Comparison of ENCODE assay signal across 37 cellular contexts in the genomic region with DNA sequence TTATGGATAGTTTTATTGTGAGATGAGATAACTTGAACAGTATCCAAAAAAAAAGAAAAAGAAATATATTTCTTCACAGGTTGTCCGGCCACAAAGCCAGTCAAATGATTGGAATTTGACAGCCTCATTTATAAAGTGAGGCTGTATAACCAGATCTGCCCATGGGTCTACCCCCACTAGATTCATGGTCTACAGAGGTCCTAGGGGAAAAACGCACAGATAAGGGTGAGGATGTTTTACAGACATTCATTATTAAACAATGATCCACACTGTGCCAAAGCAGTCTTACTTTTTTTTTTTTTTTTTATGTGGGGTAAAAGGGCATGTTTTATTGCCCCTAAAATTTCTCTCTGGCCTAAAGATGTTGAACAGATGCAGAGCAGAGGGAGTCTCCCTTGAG.
DNase-seq lines count a peak whose midpoint lies in the region; ATAC-seq, FAIRE-seq and TF ChIP-seq lines count a peak whose summit lies in the region.
"Had no signal": no experiment of that assay in that cellular context is flagged by ENCODE, and none has a peak within 500 bp of the region (broad histone marks: within the 10 kb centered on the region; RNA-seq: fewer than 3 reads in every experiment).

No MANE protein-coding gene starts in this region.

- no peak overlapping the region for H3K4me3 ChIP-seq in astrocyte (ENCODE audit: insufficient read depth, low read depth, low read length)
- no peak overlapping the region for H3K4me3 ChIP-seq in fibroblast of pulmonary artery (replicated peaks; ENCODE audit: low read depth, low read length)
- H3K4me3 ChIP-seq: A549; BLaER1; BLaER1 treated with 17β-estradiol and CSF1 and Interleukin-3, amounts not matched to agents 10 nM and 100 nM had no signal

- no peak overlapping the region for H3K27ac ChIP-seq in astrocyte (ENCODE audit: low read depth, low read length)
- H3K27ac ChIP-seq: 22Rv1; A549; BLaER1; BLaER1 treated with 17β-estradiol and CSF1 and Interleukin-3, amounts not matched to agents 10 nM and 100 nM; C4-2B had no signal

- H3K4me2 ChIP-seq in astrocyte (ENCODE audit: low read length) = no peak overlapping the region
- H3K4me2 ChIP-seq: A549; BLaER1; BLaER1 treated with 17β-estradiol and CSF1 and Interleukin-3, amounts not matched to agents 10 nM and 100 nM had no signal

- no peaks in the 10 kb centered on the region for H3K9me3 ChIP-seq in astrocyte (ENCODE audit: insufficient read depth, low read depth, low read length)
- H3K9me3 ChIP-seq: A549, BE2C, Caco-2 had no signal

- no peak overlapping the region for H3K9ac ChIP-seq in astrocyte (ENCODE audit: low read length)
- H3K9ac ChIP-seq: BLaER1; BLaER1 treated with 17β-estradiol and CSF1 and Interleukin-3, amounts not matched to agents 10 nM and 100 nM had no signal

- H3K79me2 ChIP-seq in astrocyte (ENCODE audit: insufficient read depth, low read length) = no peaks in the 10 kb centered on the region

- DNase-seq in NCI-H226 = peak; percentile 71
- no peak for DNase-seq in WTC11 (ENCODE audit: low spot score)
- DNase-seq in astrocyte (ENCODE audit: low read depth) = peak; percentile 1
- DNase-seq in fibroblast of pulmonary artery (ENCODE audit: low read depth) = peak; percentile 9
- no peak for DNase-seq in NCI-H146 treated with DMSO at 0.1 percent for 48 hours (lab: John Stamatoyannopoulos, UW; ENCODE audit: unreplicated experiment)
- DNase-seq: 8988T; ACHN; AML-193; BE2C; C1 segment of cervical spinal cord; Caco-2; Calu3; CD4-positive, alpha-beta memory T cell; CD4-positive, alpha-beta T cell; CD4-positive, CD25-positive, alpha-beta regulatory T cell; CD8-positive, alpha-beta memory T cell; CD8-positive, alpha-beta T cell; COR-L47; DMS 273 treated with DMSO at 0.1 percent for 48 hours; DMS153; DMS53; DMS79; DMS79 treated with DMSO at 0.1 percent for 48 hours; DND-41; EL had no signal

- TF ChIP-seq CTCF in WTC11 (IDR thresholded peaks at IDR 0.05) (no peak), astrocyte (IDR thresholded peaks at IDR 0.05; ENCODE audit: insufficient read depth, low read depth, low read length) (no peak), fibroblast of pulmonary artery (IDR thresholded peaks at IDR 0.05; ENCODE audit: low read length, missing control alignments) (no peak)

- H3K27me3 ChIP-seq in astrocyte (ENCODE audit: insufficient read depth, low read length) = no peaks in the 10 kb centered on the region
- H3K27me3 ChIP-seq: BE2C; BLaER1; BLaER1 treated with 17β-estradiol and CSF1 and Interleukin-3, amounts not matched to agents 10 nM and 100 nM had no signal

- H3K4me3 Mint-ChIP-seq in WTC11 (no peak overlapping the region), astrocyte (ENCODE audit: unreplicated experiment) (no peak overlapping the region)
- H3K4me3 Mint-ChIP-seq: B cell; CD14-positive monocyte; CD4-positive, alpha-beta memory T cell; CD4-positive, alpha-beta T cell; CD4-positive, CD25-positive, alpha-beta regulatory T cell; CD8-positive, alpha-beta memory T cell; CD8-positive, alpha-beta T cell had no signal

- POLR2A ChIA-PET in WTC11 (lab: Charles Lee) = interaction anchor here (0.5 kb wide), 1 partner anchor 59 kb away, joined by 3 read pairs; no protein-coding TSS in a partner anchor

- H3K27me3 Mint-ChIP-seq in WTC11 (ENCODE audit: low read depth) = no peaks in the 10 kb centered on the region
- no peaks in the 10 kb centered on the region for H3K27me3 Mint-ChIP-seq in astrocyte (ENCODE audit: low read depth, unreplicated experiment)
- H3K27me3 Mint-ChIP-seq: B cell; CD4-positive, alpha-beta memory T cell; CD4-positive, alpha-beta T cell; CD4-positive, CD25-positive, alpha-beta regulatory T cell; CD8-positive, alpha-beta memory T cell had no signal

- H3K4me1 ChIP-seq in astrocyte (ENCODE audit: insufficient read depth, low read length) = no peaks in the 10 kb centered on the region
- H3K4me1 ChIP-seq: A549; BE2C; BLaER1; BLaER1 treated with 17β-estradiol and CSF1 and Interleukin-3, amounts not matched to agents 10 nM and 100 nM; Caco-2 had no signal

- peaks cover 1% of the 10 kb centered on the region for H3K36me3 Mint-ChIP-seq in WTC11
- no peaks in the 10 kb centered on the region for H3K36me3 Mint-ChIP-seq in astrocyte (ENCODE audit: low read depth, unreplicated experiment)
- H3K36me3 Mint-ChIP-seq: CD14-positive monocyte; CD4-positive, CD25-positive, alpha-beta regulatory T cell; CD8-positive, alpha-beta memory T cell; CD8-positive, alpha-beta T cell had no signal

- no peak for FAIRE-seq in astrocyte (lab: Jason Lieb, UNC)
- FAIRE-seq: A204.1, A549, D721Med had no signal

- H3K36me3 ChIP-seq in astrocyte (ENCODE audit: insufficient read depth, low read length) = no peaks in the 10 kb centered on the region
- H3K36me3 ChIP-seq: BE2C; BLaER1; BLaER1 treated with 17β-estradiol and CSF1 and Interleukin-3, amounts not matched to agents 10 nM and 100 nM had no signal

- H3K9me3 Mint-ChIP-seq in WTC11 (peaks cover 2% of the 10 kb centered on the region), astrocyte (ENCODE audit: unreplicated experiment) (no peaks in the 10 kb centered on the region)

- no peaks in the 10 kb centered on the region for H4K20me1 ChIP-seq in astrocyte (ENCODE audit: insufficient read depth, low read length)
- H4K20me1 ChIP-seq: BLaER1; BLaER1 treated with 17β-estradiol and CSF1 and Interleukin-3, amounts not matched to agents 10 nM and 100 nM had no signal

- H2AFZ ChIP-seq in astrocyte (ENCODE audit: low read depth, low read length) = no peak overlapping the region

- H3K27ac Mint-ChIP-seq in WTC11 (no peak overlapping the region), astrocyte (ENCODE audit: unreplicated experiment) (no peak overlapping the region)
- H3K27ac Mint-ChIP-seq: B cell; CD14-positive monocyte; CD4-positive, alpha-beta memory T cell; CD4-positive, alpha-beta T cell; CD4-positive, CD25-positive, alpha-beta regulatory T cell; CD8-positive, alpha-beta memory T cell; CD8-positive, alpha-beta T cell had no signal

- CTCF ChIA-PET in WTC11 (lab: Charles Lee) = no interaction called here

- ATAC-seq in WTC11 (no peak), GM19467 (IDR thresholded peaks at IDR 0.05; ENCODE audit: unreplicated experiment) (no peak), HG02623 (IDR thresholded peaks at IDR 0.05; ENCODE audit: unreplicated experiment) (no peak)
- ATAC-seq in activated CD4-positive, CD25-positive, alpha-beta regulatory T cell treated with anti-CD3 and anti-CD28 coated beads, Interleukin-2, amount 50 U/mL, for 24 hours = no peak
- ATAC-seq: A549; CD8-positive, alpha-beta T cell had no signal

- peaks cover 32% of the 10 kb centered on the region for H3K4me1 Mint-ChIP-seq in WTC11
- H3K4me1 Mint-ChIP-seq in astrocyte (ENCODE audit: low read depth, unreplicated experiment) = no peaks in the 10 kb centered on the region
- H3K4me1 Mint-ChIP-seq: B cell; CD14-positive monocyte; CD4-positive, alpha-beta memory T cell; CD4-positive, CD25-positive, alpha-beta regulatory T cell; CD8-positive, alpha-beta memory T cell had no signal

TF ChIP-seq in WTC11, 78 proteins besides CTCF, POLR2A, EP300 and RAD21:
- TF ChIP-seq, protein P1, sequence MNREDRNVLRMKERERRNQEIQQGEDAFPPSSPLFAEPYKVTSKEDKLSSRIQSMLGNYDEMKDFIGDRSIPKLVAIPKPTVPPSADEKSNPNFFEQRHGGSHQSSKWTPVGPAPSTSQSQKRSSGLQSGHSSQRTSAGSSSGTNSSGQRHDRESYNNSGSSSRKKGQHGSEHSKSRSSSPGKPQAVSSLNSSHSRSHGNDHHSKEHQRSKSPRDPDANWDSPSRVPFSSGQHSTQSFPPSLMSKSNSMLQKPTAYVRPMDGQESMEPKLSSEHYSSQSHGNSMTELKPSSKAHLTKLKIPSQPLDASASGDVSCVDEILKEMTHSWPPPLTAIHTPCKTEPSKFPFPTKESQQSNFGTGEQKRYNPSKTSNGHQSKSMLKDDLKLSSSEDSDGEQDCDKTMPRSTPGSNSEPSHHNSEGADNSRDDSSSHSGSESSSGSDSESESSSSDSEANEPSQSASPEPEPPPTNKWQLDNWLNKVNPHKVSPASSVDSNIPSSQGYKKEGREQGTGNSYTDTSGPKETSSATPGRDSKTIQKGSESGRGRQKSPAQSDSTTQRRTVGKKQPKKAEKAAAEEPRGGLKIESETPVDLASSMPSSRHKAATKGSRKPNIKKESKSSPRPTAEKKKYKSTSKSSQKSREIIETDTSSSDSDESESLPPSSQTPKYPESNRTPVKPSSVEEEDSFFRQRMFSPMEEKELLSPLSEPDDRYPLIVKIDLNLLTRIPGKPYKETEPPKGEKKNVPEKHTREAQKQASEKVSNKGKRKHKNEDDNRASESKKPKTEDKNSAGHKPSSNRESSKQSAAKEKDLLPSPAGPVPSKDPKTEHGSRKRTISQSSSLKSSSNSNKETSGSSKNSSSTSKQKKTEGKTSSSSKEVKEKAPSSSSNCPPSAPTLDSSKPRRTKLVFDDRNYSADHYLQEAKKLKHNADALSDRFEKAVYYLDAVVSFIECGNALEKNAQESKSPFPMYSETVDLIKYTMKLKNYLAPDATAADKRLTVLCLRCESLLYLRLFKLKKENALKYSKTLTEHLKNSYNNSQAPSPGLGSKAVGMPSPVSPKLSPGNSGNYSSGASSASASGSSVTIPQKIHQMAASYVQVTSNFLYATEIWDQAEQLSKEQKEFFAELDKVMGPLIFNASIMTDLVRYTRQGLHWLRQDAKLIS (CRISPR knock-in tag; IDR thresholded peaks at IDR 0.05; ENCODE audit: borderline replicate concordance) = no peak
- TF ChIP-seq GTF2I (CRISPR knock-in tag; conservative IDR thresholded peaks at IDR 0.05) (no peak), SMAD3 (CRISPR knock-in tag; IDR thresholded peaks at IDR 0.05; ENCODE audit: borderline replicate concordance) (no peak), ZNF317 (CRISPR knock-in tag; IDR thresholded peaks at IDR 0.05; ENCODE audit: borderline replicate concordance, low read depth) (peak; percentile 68)
- TF ChIP-seq, protein P2, sequence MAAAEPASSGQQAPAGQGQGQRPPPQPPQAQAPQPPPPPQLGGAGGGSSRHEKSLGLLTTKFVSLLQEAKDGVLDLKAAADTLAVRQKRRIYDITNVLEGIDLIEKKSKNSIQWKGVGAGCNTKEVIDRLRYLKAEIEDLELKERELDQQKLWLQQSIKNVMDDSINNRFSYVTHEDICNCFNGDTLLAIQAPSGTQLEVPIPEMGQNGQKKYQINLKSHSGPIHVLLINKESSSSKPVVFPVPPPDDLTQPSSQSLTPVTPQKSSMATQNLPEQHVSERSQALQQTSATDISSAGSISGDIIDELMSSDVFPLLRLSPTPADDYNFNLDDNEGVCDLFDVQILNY (CRISPR knock-in tag; IDR thresholded peaks at IDR 0.05) = no peak

Comparison
In these comparisons a context has a peak if more than half of its experiments do, and no peak if none do; other contexts are left out.
1. DNase-seq: peak in NCI-H226 (single experiment), astrocyte (single experiment) and fibroblast of pulmonary artery (single experiment); none in WTC11 (single experiment) and NCI-H146 treated with DMSO at 0.1 percent for 48 hours (single experiment).